9 cellular contexts compared by ENCODE assay signal in the genomic region with DNA sequence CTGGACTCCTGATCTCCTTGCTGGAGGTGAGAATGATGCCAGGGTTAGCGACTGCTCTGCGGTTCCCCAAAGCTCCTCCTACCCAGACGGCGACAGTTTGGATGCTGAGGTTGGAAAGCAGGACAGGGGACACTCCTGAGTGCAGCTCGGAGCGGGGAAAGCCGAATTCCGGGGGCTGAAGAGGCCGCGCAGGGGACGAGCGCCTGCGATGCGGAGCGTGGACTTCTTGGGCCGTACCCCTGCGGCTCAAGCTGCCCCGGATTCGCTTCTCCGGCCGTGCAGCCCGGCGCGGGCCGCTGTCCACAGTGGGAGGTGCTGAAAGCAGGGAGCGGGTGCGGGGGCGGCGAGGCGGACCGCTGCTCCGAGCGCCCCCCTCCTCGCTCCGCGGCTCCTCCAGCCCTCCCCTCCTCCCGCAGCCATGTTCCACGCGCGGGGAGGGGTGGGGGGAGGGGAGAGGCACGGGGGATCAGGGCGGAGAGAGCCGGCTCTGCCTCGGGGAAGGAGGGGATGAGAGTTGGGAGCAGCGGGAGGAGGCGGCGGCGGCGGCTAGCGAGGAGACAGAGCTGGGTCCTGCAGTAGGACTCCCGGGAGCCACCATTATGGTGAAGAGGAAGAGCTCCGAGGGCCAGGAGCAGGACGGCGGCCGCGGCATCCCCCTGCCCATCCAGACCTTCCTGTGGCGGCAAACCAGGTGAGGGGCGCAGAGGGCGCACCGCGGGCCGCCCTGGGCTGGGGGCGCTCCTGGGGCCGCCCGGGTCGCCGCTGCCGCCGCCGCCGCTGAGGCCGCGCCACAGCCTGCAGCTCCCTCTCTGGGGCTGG. TPM values are rescaled to one million over a fixed set of nuclear protein-coding genes. Genes with fewer than 3 reads are reported as not detected.
A peak's percentile ranks its signal among the peaks of the same experiment; 100 is the strongest.
DNase-seq lines count a peak whose midpoint lies in the region; ATAC-seq, FAIRE-seq and TF ChIP-seq lines count a peak whose summit lies in the region.
"Had no signal": no experiment of that assay in that cellular context is flagged by ENCODE, and none has a peak within 500 bp of the region (broad histone marks: within the 10 kb centered on the region; RNA-seq: fewer than 3 reads in every experiment).

A gene with protein sequence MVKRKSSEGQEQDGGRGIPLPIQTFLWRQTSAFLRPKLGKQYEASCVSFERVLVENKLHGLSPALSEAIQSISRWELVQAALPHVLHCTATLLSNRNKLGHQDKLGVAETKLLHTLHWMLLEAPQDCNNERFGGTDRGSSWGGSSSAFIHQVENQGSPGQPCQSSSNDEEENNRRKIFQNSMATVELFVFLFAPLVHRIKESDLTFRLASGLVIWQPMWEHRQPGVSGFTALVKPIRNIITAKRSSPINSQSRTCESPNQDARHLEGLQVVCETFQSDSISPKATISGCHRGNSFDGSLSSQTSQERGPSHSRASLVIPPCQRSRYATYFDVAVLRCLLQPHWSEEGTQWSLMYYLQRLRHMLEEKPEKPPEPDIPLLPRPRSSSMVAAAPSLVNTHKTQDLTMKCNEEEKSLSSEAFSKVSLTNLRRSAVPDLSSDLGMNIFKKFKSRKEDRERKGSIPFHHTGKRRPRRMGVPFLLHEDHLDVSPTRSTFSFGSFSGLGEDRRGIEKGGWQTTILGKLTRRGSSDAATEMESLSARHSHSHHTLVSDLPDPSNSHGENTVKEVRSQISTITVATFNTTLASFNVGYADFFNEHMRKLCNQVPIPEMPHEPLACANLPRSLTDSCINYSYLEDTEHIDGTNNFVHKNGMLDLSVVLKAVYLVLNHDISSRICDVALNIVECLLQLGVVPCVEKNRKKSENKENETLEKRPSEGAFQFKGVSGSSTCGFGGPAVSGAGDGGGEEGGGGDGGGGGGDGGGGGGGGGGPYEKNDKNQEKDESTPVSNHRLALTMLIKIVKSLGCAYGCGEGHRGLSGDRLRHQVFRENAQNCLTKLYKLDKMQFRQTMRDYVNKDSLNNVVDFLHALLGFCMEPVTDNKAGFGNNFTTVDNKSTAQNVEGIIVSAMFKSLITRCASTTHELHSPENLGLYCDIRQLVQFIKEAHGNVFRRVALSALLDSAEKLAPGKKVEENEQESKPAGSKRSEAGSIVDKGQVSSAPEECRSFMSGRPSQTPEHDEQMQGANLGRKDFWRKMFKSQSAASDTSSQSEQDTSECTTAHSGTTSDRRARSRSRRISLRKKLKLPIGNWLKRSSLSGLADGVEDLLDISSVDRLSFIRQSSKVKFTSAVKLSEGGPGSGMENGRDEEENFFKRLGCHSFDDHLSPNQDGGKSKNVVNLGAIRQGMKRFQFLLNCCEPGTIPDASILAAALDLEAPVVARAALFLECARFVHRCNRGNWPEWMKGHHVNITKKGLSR (N-terminal part only) (plus strand): TSS at position 359 of the 819 bp plus-strand sequence. CDS start 241 bp downstream, at position 600.

- peak within 1 kb of the TSS; percentile 57 for H3K27ac ChIP-seq in cingulate gyrus (ENCODE audit: low read depth, low read length)
- no peak within 1 kb of the TSS for H3K27ac ChIP-seq in kidney (ENCODE audit: low read depth in 2 of 2, low read length in 2 of 2)
- no peak within 1 kb of the TSS for H3K27ac ChIP-seq in effector memory CD4-positive, alpha-beta T cell (ENCODE audit: insufficient read depth, low read length, poor library complexity, severe bottlenecking)
- H3K27ac ChIP-seq: Peyer's patch had no signal

- peaks cover 0 to 3% of the 10 kb centered on the region in 2 donors for H3K4me1 ChIP-seq in kidney (ENCODE audit: control insufficient read depth in 1 of 2, insufficient read depth in 1 of 2, low read depth in 1 of 2, low read length in 2 of 2)
- H3K4me1 ChIP-seq in effector memory CD4-positive, alpha-beta T cell (ENCODE audit: control insufficient read depth, insufficient read depth, low read length, poor library complexity, severe bottlenecking) = no peaks in the 10 kb centered on the region

- peaks cover 2% of the 10 kb centered on the region for H3K27me3 ChIP-seq in effector memory CD4-positive, alpha-beta T cell (replicated peaks; ENCODE audit: control insufficient read depth, insufficient read depth, low read length, poor library complexity, severe bottlenecking)
- H3K27me3 ChIP-seq: Peyer's patch had no signal

- H3K36me3 ChIP-seq in kidney (ENCODE audit: control insufficient read depth in 1 of 2, insufficient read depth in 2 of 2, low read length in 2 of 2) = no peaks in the 10 kb centered on the region
- no peaks in the 10 kb centered on the region for H3K36me3 ChIP-seq in effector memory CD4-positive, alpha-beta T cell (ENCODE audit: control insufficient read depth, insufficient read depth, low read length)
- H3K36me3 ChIP-seq: Peyer's patch had no signal

- no peak for TF ChIP-seq CTCF in kidney (IDR thresholded peaks at IDR 0.05; ENCODE audit: borderline replicate concordance, extremely low read depth, insufficient read depth)

- ATAC-seq in HG03159 (IDR thresholded peaks at IDR 0.05; ENCODE audit: unreplicated experiment) (peak; percentile 87), GM18517 (IDR thresholded peaks at IDR 0.05; ENCODE audit: unreplicated experiment) (no peak)

- intact Hi-C loops in kidney (cut with DNase I) = no loop called here

- no peaks in the 10 kb centered on the region for H3K9me3 ChIP-seq in kidney (ENCODE audit: control insufficient read depth in 1 of 2, low read length in 2 of 2)
- H3K9me3 ChIP-seq in effector memory CD4-positive, alpha-beta T cell (ENCODE audit: control insufficient read depth, low read length) = no peaks in the 10 kb centered on the region
- H3K9me3 ChIP-seq: Peyer's patch had no signal

- no peak for FAIRE-seq in kidney (lab: Jason Lieb, UNC)

- in situ Hi-C loops in G401 (cut with HindIII; ENCODE audit: low sequenced_read_pairs) = no loop called here

- H3K4me3 ChIP-seq in kidney (ENCODE audit: low read length in 2 of 2) = peak within 1 kb of the TSS; percentile 32 to 43
- H3K4me3 ChIP-seq in effector memory CD4-positive, alpha-beta T cell (ENCODE audit: insufficient read depth, low read depth, low read length, poor library complexity, severe bottlenecking) = no peak within 1 kb of the TSS

- no peak within 1 kb of the TSS for H3K9ac ChIP-seq in kidney (ENCODE audit: low read length in 2 of 2)

- DNase-seq in G401 (ENCODE audit: low spot score) = peak; percentile 84
- peak; percentile 46 for DNase-seq in RPMI7951 (ENCODE audit: low read depth)
- peak; percentile 82 for DNase-seq in kidney
- DNase-seq in stimulated activated CD4-positive, alpha-beta T cell treated with anti-CD3 and anti-CD28 coated beads, Interleukin-15, amount 100 ng/mL, for 24 hours = peak; percentile 21
- no peak for DNase-seq in effector memory CD4-positive, alpha-beta T cell

RNA-seq across cellular contexts. Expression of the gene that starts here (rescaled TPM):
- total RNA-seq in G401 (2014; rRNA removed; shearing (Covaris generic)) = not detected in 2 replicates
- total RNA-seq in RPMI7951 (2014; rRNA removed; shearing (Covaris generic)) = under 0.01 TPM in 1 of 2 replicates, not detected in the other
- 0.06 TPM for total RNA-seq in kidney
- 0.04 TPM for polyA plus RNA-seq in kidney (ENCODE audit: insufficient read depth, low read depth, low replicate concordance)
- total RNA-seq: Peyer's patch had no signal

Comparison
In these comparisons a context has a peak if more than half of its experiments do, and no peak if none do; other contexts are left out.
1. Peak in DNase-seq in G401; RNA of the gene not detected or under 1 TPM.
2. Peak in DNase-seq in RPMI7951; RNA of the gene not detected or under 1 TPM.
3. Peak in DNase-seq and H3K4me3 ChIP-seq in kidney; RNA of the gene not detected or under 1 TPM.